13 cellular contexts compared by ENCODE assay signal in genomic region chr1:168287237-168287664, GRCh38. TPM values are rescaled to one million over a fixed set of nuclear protein-coding genes. Genes with fewer than 3 reads are reported as not detected.
DNase-seq lines count a peak whose midpoint lies in the region; ATAC-seq lines count a peak whose summit lies in the region.
"Had no signal": no experiment of that assay in that cellular context is flagged by ENCODE, and none has a peak within 500 bp of the region (broad histone marks: within the 10 kb centered on the region; RNA-seq: fewer than 3 reads in every experiment).

No MANE protein-coding gene starts in this region.

- no peak overlapping the region for H3K4me3 ChIP-seq in skeletal muscle cell (ENCODE audit: low read depth, low read length)
- H3K4me3 ChIP-seq: ascending aorta, upper lobe of right lung had no signal

- CTCF ChIA-PET in activated CD4-positive, alpha-beta T cell treated with anti-CD3 and anti-CD28 coated beads for 36 hours (lab: Charles Lee), result interaction anchor here (1.0 to 1.7 kb wide), 2 partner anchors 11 to 12 kb away, joined by 3 to 5 read pairs; no protein-coding TSS in a partner anchor

- intact Hi-C loops in activated CD4-positive, alpha-beta T cell treated with anti-CD3 and anti-CD28 coated beads for 36 hours (cut with DNase I, micrococcal nuclease), result no loop called here

- H3K27me3 Mint-ChIP-seq in activated CD4-positive, alpha-beta T cell treated with anti-CD3 and anti-CD28 coated beads for 36 hours, result no peaks in the 10 kb centered on the region

- no peak for DNase-seq in activated CD4-positive, alpha-beta T cell treated with anti-CD3 and anti-CD28 coated beads for 36 hours
- no peak for DNase-seq in activated CD4-positive, alpha-beta T cell treated with anti-CD3 and anti-CD28 coated beads for 48 hours
- DNase-seq in NCI-H2107 treated with DMSO at 0.1 percent for 48 hours (lab: John Stamatoyannopoulos, UW; ENCODE audit: unreplicated experiment) (peak; percentile 53), astrocyte of the hippocampus (ENCODE audit: low read depth, low spot score) (peak; percentile 32), skeletal muscle cell (ENCODE audit: low read depth) (peak; percentile 12), hypothalamus (lab: John Stamatoyannopoulos, UW) (no peak), GF-D8 (lab: John Stamatoyannopoulos, UW) (no peak), retina (no peak)
- DNase-seq: NCI-H774; nephron progenitor cell; stimulated activated CD4-positive, alpha-beta T cell treated with anti-CD3 and anti-CD28 coated beads, Interleukin-4, amount 100 ng/mL, for 1 hour; upper lobe of right lung had no signal

- H3K4me3 Mint-ChIP-seq in activated CD4-positive, alpha-beta T cell treated with anti-CD3 and anti-CD28 coated beads for 36 hours, result no peak overlapping the region
- H3K4me3 Mint-ChIP-seq: nephron progenitor cell had no signal

- H3K27ac Mint-ChIP-seq in activated CD4-positive, alpha-beta T cell treated with anti-CD3 and anti-CD28 coated beads for 36 hours, result no peak overlapping the region
- H3K27ac Mint-ChIP-seq: nephron progenitor cell had no signal

- POLR2A ChIA-PET in activated CD4-positive, alpha-beta T cell treated with anti-CD3 and anti-CD28 coated beads for 36 hours (lab: Charles Lee), result interaction anchor here (0.7 kb wide), 1 partner anchor 210 kb away, joined by 3 read pairs; no protein-coding TSS in a partner anchor

- peaks cover 2% of the 10 kb centered on the region for H3K36me3 Mint-ChIP-seq in activated CD4-positive, alpha-beta T cell treated with anti-CD3 and anti-CD28 coated beads for 36 hours (ENCODE audit: low read depth)

- ATAC-seq in activated CD4-positive, alpha-beta T cell treated with anti-CD3 and anti-CD28 coated beads for 36 hours, result peak; percentile 96
- ATAC-seq: upper lobe of right lung had no signal

- no peaks in the 10 kb centered on the region for H3K9me3 Mint-ChIP-seq in activated CD4-positive, alpha-beta T cell treated with anti-CD3 and anti-CD28 coated beads for 36 hours (ENCODE audit: low read depth)
- H3K9me3 Mint-ChIP-seq: nephron progenitor cell had no signal

- peaks cover 20% of the 10 kb centered on the region for H3K4me1 Mint-ChIP-seq in activated CD4-positive, alpha-beta T cell treated with anti-CD3 and anti-CD28 coated beads for 36 hours

RNA-seq across cellular contexts. Expression of gene TBX19, which starts 6.6 kb away (rescaled TPM):
- 1 to 10 TPM; 2.5 to 2.6 TPM for total RNA-seq in activated CD4-positive, alpha-beta T cell treated with anti-CD3 and anti-CD28 coated beads for 36 hours

Comparison
In these comparisons a context has a peak if more than half of its experiments do, and no peak if none do; other contexts are left out.
1. DNase-seq: peak in NCI-H2107 treated with DMSO at 0.1 percent for 48 hours (single experiment), astrocyte of the hippocampus (single experiment) and skeletal muscle cell (single experiment); none in activated CD4-positive, alpha-beta T cell treated with anti-CD3 and anti-CD28 coated beads for 36 hours (single experiment), activated CD4-positive, alpha-beta T cell treated with anti-CD3 and anti-CD28 coated beads for 48 hours (single experiment), hypothalamus (0 of 51), GF-D8 (single experiment) and retina (single experiment).